ENCODE assay signal across 31 cellular contexts in genomic region chr6:21143651-21144050, GRCh38.
"Had no signal": no experiment of that assay in that cellular context is flagged by ENCODE, and none has a peak within 500 bp of the region (broad histone marks: within the 10 kb centered on the region; RNA-seq: fewer than 3 reads in every experiment).

No MANE protein-coding gene starts in this region.

- H3K27me3 Mint-ChIP-seq: dendritic cell treated with granulocyte-macrophage colony-stimulating factor and Interleukin-4, amounts not matched to agents 40 ng/mL and 50 ng/mL, for 4 days; naive B cell; natural killer cell treated with Interleukin-12 subunit alpha and Interleukin-12 subunit beta and Interleukin-15 and Interleukin-18, amount 100 ng/mL, for 72 hours; stimulated activated naive CD8-positive, alpha-beta T cell treated with anti-CD3 and anti-CD28 coated beads, Interleukin-15, amount 100 ng/mL, for 72 hours had no signal

- DNase-seq: effector CD8-positive, alpha-beta T cell; endodermal cell; foreskin fibroblast; gastrocnemius medialis; heart right ventricle; hippocampal formation; immature natural killer cell; islet precursor cell; kidney glomerular epithelial cell; left colon; left ventricle myocardium superior; lower lobe of right lung; mucosa of descending colon; naive B cell; nucleus accumbens; stimulated activated CD4-positive, alpha-beta T cell treated with anti-CD3 and anti-CD28 coated beads, Interleukin-12 subunit alpha, Interleukin-12 subunit beta, amount 100 ng/mL, for 4 hours; stimulated activated CD4-positive, alpha-beta T cell treated with anti-CD3 and anti-CD28 coated beads, Interleukin-1b, Interleukin-23, amount 100 ng/mL, for 48 hours; stimulated activated CD4-positive, alpha-beta T cell treated with anti-CD3 and anti-CD28 coated beads, Interleukin-4, amount 100 ng/mL, for 1 hour; stimulated activated CD8-positive, alpha-beta memory T cell treated with anti-CD3 and anti-CD28 coated beads, Interleukin-4, amount 100 ng/mL, for 48 hours; stimulated activated naive CD4-positive, alpha-beta T cell; stimulated activated naive CD8-positive, alpha-beta T cell treated with anti-CD3 and anti-CD28 coated beads, Interleukin-15, amount 100 ng/mL, for 72 hours; transverse colon had no signal

- H3K4me3 Mint-ChIP-seq: dendritic cell treated with granulocyte-macrophage colony-stimulating factor and Interleukin-4, amounts not matched to agents 40 ng/mL and 50 ng/mL, for 4 days; endodermal cell; immature natural killer cell; naive B cell; natural killer cell treated with Interleukin-12 subunit alpha and Interleukin-12 subunit beta and Interleukin-15 and Interleukin-18, amount 100 ng/mL, for 72 hours; stimulated activated naive CD8-positive, alpha-beta T cell treated with anti-CD3 and anti-CD28 coated beads, Interleukin-15, amount 100 ng/mL, for 72 hours had no signal

- H3K27me3 ChIP-seq: gastrocnemius medialis, heart right ventricle, right atrium auricular region, suprapubic skin, transverse colon, vagina had no signal

- H3K36me3 ChIP-seq: gastrocnemius medialis, heart right ventricle, lower lobe of right lung, prostate gland, right atrium auricular region, suprapubic skin, transverse colon, vagina had no signal

- H3K27ac Mint-ChIP-seq: dendritic cell treated with granulocyte-macrophage colony-stimulating factor and Interleukin-4, amounts not matched to agents 40 ng/mL and 50 ng/mL, for 4 days; endodermal cell; immature natural killer cell; natural killer cell treated with Interleukin-12 subunit alpha and Interleukin-12 subunit beta and Interleukin-15 and Interleukin-18, amount 100 ng/mL, for 72 hours; stimulated activated naive CD8-positive, alpha-beta T cell treated with anti-CD3 and anti-CD28 coated beads, Interleukin-15, amount 100 ng/mL, for 72 hours had no signal

- H3K4me1 Mint-ChIP-seq: immature natural killer cell; stimulated activated naive CD8-positive, alpha-beta T cell treated with anti-CD3 and anti-CD28 coated beads, Interleukin-15, amount 100 ng/mL, for 72 hours had no signal

- H3K9me3 Mint-ChIP-seq: dendritic cell treated with granulocyte-macrophage colony-stimulating factor and Interleukin-4, amounts not matched to agents 40 ng/mL and 50 ng/mL, for 4 days; endodermal cell; immature natural killer cell; natural killer cell treated with Interleukin-12 subunit alpha and Interleukin-12 subunit beta and Interleukin-15 and Interleukin-18, amount 100 ng/mL, for 72 hours; stimulated activated naive CD8-positive, alpha-beta T cell treated with anti-CD3 and anti-CD28 coated beads, Interleukin-15, amount 100 ng/mL, for 72 hours had no signal

- H3K4me3 ChIP-seq: gastrocnemius medialis, heart right ventricle, lower lobe of right lung, mucosa of descending colon, prostate gland, right atrium auricular region, smooth muscle cell, suprapubic skin, transverse colon, vagina had no signal

- H3K9me3 ChIP-seq: gastrocnemius medialis, heart right ventricle, lower lobe of right lung, mucosa of descending colon, prostate gland, right atrium auricular region, suprapubic skin, transverse colon, vagina had no signal

- H3K4me2 ChIP-seq: smooth muscle cell had no signal

- H3K27ac ChIP-seq: epithelial cell of prostate, gastrocnemius medialis, heart right ventricle, lower lobe of right lung, prostate gland, right atrium auricular region, suprapubic skin, transverse colon had no signal

- FAIRE-seq: colon had no signal
